Comparison of ENCODE assay signal across 1 cellular context in the genomic region with DNA sequence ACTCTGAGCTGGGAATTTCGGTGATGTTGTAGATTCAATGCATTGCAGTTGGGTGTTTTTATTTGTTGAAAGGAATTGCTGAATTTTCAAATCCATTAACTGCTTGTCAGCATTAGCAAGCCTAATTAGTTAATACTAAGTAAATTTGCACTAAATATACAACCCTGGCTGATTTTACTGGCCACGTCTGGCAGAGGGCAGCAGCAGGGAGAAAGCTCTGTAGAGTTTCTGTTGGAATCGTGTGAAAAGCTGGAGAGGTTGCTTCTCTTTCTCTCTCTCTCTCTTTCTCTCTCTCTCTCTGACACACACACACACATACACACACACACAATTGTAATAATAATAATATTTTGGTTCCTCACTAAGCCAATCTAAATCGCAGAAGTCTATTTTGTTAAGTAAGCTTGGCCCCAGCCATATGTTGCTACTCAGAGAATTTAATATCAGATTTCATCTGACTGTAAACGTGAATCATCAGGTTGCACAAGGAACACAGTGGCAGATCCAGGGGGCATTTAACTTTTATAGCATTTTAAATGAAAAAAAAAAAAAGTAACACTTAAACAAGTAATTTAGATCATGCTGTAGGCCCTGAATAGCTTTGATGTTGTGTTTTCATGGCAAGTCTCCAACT.
A peak's percentile ranks its signal among the peaks of the same experiment; 100 is the strongest.
TF ChIP-seq lines count a peak whose summit lies in the region.

No MANE protein-coding gene starts in this region.

TF ChIP-seq in HEK293, 187 proteins besides CTCF, POLR2A, EP300 and RAD21 (continued from another document and continues in another):
- TF ChIP-seq, protein P1, sequence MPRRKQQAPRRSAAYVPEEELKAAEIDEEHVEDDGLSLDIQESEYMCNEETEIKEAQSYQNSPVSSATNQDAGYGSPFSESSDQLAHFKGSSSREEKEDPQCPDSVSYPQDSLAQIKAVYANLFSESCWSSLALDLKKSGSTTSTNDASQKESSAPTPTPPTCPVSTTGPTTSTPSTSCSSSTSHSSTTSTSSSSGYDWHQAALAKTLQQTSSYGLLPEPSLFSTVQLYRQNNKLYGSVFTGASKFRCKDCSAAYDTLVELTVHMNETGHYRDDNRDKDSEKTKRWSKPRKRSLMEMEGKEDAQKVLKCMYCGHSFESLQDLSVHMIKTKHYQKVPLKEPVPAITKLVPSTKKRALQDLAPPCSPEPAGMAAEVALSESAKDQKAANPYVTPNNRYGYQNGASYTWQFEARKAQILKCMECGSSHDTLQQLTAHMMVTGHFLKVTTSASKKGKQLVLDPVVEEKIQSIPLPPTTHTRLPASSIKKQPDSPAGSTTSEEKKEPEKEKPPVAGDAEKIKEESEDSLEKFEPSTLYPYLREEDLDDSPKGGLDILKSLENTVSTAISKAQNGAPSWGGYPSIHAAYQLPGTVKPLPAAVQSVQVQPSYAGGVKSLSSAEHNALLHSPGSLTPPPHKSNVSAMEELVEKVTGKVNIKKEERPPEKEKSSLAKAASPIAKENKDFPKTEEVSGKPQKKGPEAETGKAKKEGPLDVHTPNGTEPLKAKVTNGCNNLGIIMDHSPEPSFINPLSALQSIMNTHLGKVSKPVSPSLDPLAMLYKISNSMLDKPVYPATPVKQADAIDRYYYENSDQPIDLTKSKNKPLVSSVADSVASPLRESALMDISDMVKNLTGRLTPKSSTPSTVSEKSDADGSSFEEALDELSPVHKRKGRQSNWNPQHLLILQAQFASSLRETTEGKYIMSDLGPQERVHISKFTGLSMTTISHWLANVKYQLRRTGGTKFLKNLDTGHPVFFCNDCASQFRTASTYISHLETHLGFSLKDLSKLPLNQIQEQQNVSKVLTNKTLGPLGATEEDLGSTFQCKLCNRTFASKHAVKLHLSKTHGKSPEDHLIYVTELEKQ (tag by site-specific recombination; IDR thresholded peaks at IDR 0.05; ENCODE audit: borderline replicate concordance): peak; percentile 22; the same call in 1 of the 2 replicates
- no peak for TF ChIP-seq ZNF155 (tag by site-specific recombination; IDR thresholded peaks at IDR 0.05)
- no peak for TF ChIP-seq ZNF140 (tag by site-specific recombination; IDR thresholded peaks at IDR 0.05)
- TF ChIP-seq TCF7L2 (IDR thresholded peaks at IDR 0.05; ENCODE audit: borderline replicate concordance, low read depth, low read length): peak; percentile 48; the same call in 1 of the 2 replicates
- no peak for TF ChIP-seq HOXD13 (CRISPR knock-in tag; IDR thresholded peaks at IDR 0.05; ENCODE audit: borderline replicate concordance)
- TF ChIP-seq ZNF121 (tag by site-specific recombination; IDR thresholded peaks at IDR 0.05): no peak
- TF ChIP-seq ZNF610 (tag by site-specific recombination; IDR thresholded peaks at IDR 0.05; ENCODE audit: borderline replicate concordance): no peak
- TF ChIP-seq ZBTB21 (tag by site-specific recombination; IDR thresholded peaks at IDR 0.05): peak; percentile 48
- TF ChIP-seq ZNF544 (tag by site-specific recombination; IDR thresholded peaks at IDR 0.05): no peak
- TF ChIP-seq SALL2 (tag by site-specific recombination; IDR thresholded peaks at IDR 0.05; ENCODE audit: borderline replicate concordance): no peak
- TF ChIP-seq ZNF394 (tag by site-specific recombination; IDR thresholded peaks at IDR 0.05; ENCODE audit: borderline replicate concordance): peak; percentile 15; the same call in 1 of the 2 replicates
- TF ChIP-seq YY1 (tag by site-specific recombination; IDR thresholded peaks at IDR 0.05): no peak
- TF ChIP-seq, protein P2, sequence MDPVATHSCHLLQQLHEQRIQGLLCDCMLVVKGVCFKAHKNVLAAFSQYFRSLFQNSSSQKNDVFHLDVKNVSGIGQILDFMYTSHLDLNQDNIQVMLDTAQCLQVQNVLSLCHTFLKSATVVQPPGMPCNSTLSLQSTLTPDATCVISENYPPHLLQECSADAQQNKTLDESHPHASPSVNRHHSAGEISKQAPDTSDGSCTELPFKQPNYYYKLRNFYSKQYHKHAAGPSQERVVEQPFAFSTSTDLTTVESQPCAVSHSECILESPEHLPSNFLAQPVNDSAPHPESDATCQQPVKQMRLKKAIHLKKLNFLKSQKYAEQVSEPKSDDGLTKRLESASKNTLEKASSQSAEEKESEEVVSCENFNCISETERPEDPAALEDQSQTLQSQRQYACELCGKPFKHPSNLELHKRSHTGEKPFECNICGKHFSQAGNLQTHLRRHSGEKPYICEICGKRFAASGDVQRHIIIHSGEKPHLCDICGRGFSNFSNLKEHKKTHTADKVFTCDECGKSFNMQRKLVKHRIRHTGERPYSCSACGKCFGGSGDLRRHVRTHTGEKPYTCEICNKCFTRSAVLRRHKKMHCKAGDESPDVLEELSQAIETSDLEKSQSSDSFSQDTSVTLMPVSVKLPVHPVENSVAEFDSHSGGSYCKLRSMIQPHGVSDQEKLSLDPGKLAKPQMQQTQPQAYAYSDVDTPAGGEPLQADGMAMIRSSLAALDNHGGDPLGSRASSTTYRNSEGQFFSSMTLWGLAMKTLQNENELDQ (tag by site-specific recombination; IDR thresholded peaks at IDR 0.05; ENCODE audit: low read depth): no peak
- peak; percentile 71 for TF ChIP-seq ZEB2 (tag by site-specific recombination; IDR thresholded peaks at IDR 0.05)
- TF ChIP-seq KLF8 (tag by site-specific recombination; IDR thresholded peaks at IDR 0.05): no peak; the same call in 1 of the 2 replicates
- no peak for TF ChIP-seq ZNF10 (tag by site-specific recombination; IDR thresholded peaks at IDR 0.05)
- no peak for TF ChIP-seq GFI1B (tag by site-specific recombination; IDR thresholded peaks at IDR 0.05)
- TF ChIP-seq ZBTB10 (tag by site-specific recombination; IDR thresholded peaks at IDR 0.05): no peak
- no peak for TF ChIP-seq ZNF266 (tag by site-specific recombination; IDR thresholded peaks at IDR 0.05; ENCODE audit: low read depth)
- TF ChIP-seq ZNF837 (tag by site-specific recombination; IDR thresholded peaks at IDR 0.05): no peak
- 0 out of 2 replicates have a peak, but pooled peaks have one; percentile 36 for TF ChIP-seq ZNF362 (tag by site-specific recombination; IDR thresholded peaks at IDR 0.05)
- peak; percentile 48; the same call in 1 of the 2 replicates for TF ChIP-seq ZXDB (tag by site-specific recombination; IDR thresholded peaks at IDR 0.05)
- TF ChIP-seq AEBP2 (tag by site-specific recombination; IDR thresholded peaks at IDR 0.05; ENCODE audit: borderline replicate concordance): no peak
- TF ChIP-seq, protein P3, sequence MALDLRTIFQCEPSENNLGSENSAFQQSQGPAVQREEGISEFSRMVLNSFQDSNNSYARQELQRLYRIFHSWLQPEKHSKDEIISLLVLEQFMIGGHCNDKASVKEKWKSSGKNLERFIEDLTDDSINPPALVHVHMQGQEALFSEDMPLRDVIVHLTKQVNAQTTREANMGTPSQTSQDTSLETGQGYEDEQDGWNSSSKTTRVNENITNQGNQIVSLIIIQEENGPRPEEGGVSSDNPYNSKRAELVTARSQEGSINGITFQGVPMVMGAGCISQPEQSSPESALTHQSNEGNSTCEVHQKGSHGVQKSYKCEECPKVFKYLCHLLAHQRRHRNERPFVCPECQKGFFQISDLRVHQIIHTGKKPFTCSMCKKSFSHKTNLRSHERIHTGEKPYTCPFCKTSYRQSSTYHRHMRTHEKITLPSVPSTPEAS (tag by site-specific recombination; IDR thresholded peaks at IDR 0.05): peak; percentile 83
- TF ChIP-seq ZNF558 (tag by site-specific recombination; IDR thresholded peaks at IDR 0.05): 0 out of 2 replicates have a peak, but pooled peaks have one; percentile 55
- TF ChIP-seq ZNF157 (tag by site-specific recombination; IDR thresholded peaks at IDR 0.05): no peak
- no peak for TF ChIP-seq ZNF768 (tag by site-specific recombination; IDR thresholded peaks at IDR 0.05)
- no peak for TF ChIP-seq HOXC10 (CRISPR knock-in tag; IDR thresholded peaks at IDR 0.05)
- no peak for TF ChIP-seq ZNF785 (tag by site-specific recombination; IDR thresholded peaks at IDR 0.05)
- no peak for TF ChIP-seq ZNF202 (tag by site-specific recombination; IDR thresholded peaks at IDR 0.05; ENCODE audit: borderline replicate concordance)
- TF ChIP-seq ZNF18 (tag by site-specific recombination; IDR thresholded peaks at IDR 0.05): no peak
- no peak for TF ChIP-seq ZFP69B (tag by site-specific recombination; IDR thresholded peaks at IDR 0.05)
- TF ChIP-seq ZBTB6 (tag by site-specific recombination; IDR thresholded peaks at IDR 0.05): no peak
- TF ChIP-seq MEIS1 (CRISPR knock-in tag; IDR thresholded peaks at IDR 0.05; ENCODE audit: borderline replicate concordance): no peak
- TF ChIP-seq ZNF501 (tag by site-specific recombination; IDR thresholded peaks at IDR 0.05): no peak
- TF ChIP-seq ZNF211 (tag by site-specific recombination; IDR thresholded peaks at IDR 0.05; ENCODE audit: low read depth): no peak
- TF ChIP-seq PBX3 (CRISPR knock-in tag; IDR thresholded peaks at IDR 0.05): no peak
- TF ChIP-seq ZNF248 (tag by site-specific recombination; IDR thresholded peaks at IDR 0.05): no peak
- TF ChIP-seq, protein P4, sequence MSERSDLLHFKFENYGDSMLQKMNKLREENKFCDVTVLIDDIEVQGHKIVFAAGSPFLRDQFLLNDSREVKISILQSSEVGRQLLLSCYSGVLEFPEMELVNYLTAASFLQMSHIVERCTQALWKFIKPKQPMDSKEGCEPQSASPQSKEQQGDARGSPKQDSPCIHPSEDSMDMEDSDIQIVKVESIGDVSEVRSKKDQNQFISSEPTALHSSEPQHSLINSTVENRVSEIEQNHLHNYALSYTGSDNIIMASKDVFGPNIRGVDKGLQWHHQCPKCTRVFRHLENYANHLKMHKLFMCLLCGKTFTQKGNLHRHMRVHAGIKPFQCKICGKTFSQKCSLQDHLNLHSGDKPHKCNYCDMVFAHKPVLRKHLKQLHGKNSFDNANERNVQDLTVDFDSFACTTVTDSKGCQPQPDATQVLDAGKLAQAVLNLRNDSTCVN (tag by site-specific recombination; optimal IDR thresholded peaks at IDR 0.05): no peak
- TF ChIP-seq ZNF433 (tag by site-specific recombination; IDR thresholded peaks at IDR 0.05; ENCODE audit: low read depth): no peak
- no peak for TF ChIP-seq ZFP3 (tag by site-specific recombination; IDR thresholded peaks at IDR 0.05; ENCODE audit: low read depth)
- no peak for TF ChIP-seq ZNF2 (tag by site-specific recombination; IDR thresholded peaks at IDR 0.05)
- no peak for TF ChIP-seq ZNF521 (tag by site-specific recombination; IDR thresholded peaks at IDR 0.05)
